ENCODE assay signal across 8 cellular contexts in the genomic region with DNA sequence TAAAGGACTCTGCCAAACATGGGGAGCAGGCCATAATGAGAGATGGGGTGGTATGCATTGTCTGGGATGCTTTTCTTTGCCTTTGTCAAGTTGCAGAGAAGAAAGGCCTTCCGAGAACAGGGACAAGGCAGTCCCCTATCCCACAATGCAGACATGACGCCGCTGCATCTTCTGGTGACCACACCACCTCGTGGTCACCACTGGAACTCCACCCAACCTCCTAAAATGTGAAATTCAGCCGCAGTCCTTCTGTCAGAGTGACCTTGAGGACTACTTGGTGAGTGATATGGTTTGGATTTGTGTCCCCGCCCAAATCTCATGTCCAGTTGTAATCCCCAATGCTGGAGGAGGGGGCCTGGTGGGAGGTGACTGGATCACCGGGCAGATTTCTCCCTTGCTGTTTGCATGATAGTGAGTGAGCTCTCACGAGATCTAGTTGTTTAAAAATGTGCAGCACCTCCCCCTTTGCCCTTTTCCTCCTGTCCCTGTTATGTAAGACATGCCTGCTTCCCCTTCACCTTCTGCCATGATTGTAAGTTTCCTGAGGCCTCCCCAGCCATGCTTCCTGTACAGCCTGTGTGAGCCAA. TPM values are rescaled to one million over a fixed set of nuclear protein-coding genes. Genes with fewer than 3 reads are reported as not detected.
DNase-seq lines count a peak whose midpoint lies in the region; ATAC-seq and TF ChIP-seq lines count a peak whose summit lies in the region.

No MANE protein-coding gene starts in this region.

- intact Hi-C loops in ascending aorta (cut with DNase I), result no loop called here

- ATAC-seq in HG03469 (IDR thresholded peaks at IDR 0.05; ENCODE audit: unreplicated experiment) (peak; percentile 71), RWPE2 (ENCODE audit: low read depth) (peak; percentile 71), GM18870 (IDR thresholded peaks at IDR 0.05; ENCODE audit: unreplicated experiment) (no peak)

- H3K4me1 ChIP-seq in RWPE2 (ENCODE audit: insufficient read depth, poor library complexity, severe bottlenecking), result no peaks in the 10 kb centered on the region
- no peaks in the 10 kb centered on the region for H3K4me1 ChIP-seq in ascending aorta

- TF ChIP-seq CTCF in AG09309 (IDR thresholded peaks at IDR 0.05; ENCODE audit: control insufficient read depth, insufficient read depth, low read depth, low read length, missing control alignments) (peak; percentile 84), GM12874 (IDR thresholded peaks at IDR 0.05; ENCODE audit: insufficient read depth, low read depth, low read length) (peak; percentile 90), RWPE2 (IDR thresholded peaks at IDR 0.05; ENCODE audit: poor library complexity, severe bottlenecking) (peak; percentile 81), ascending aorta (IDR thresholded peaks at IDR 0.05) (peak; percentile 33 to 69 (median 49))

- DNase-seq in AG09309 (ENCODE audit: low read depth) (peak; percentile 10), RWPE2 (ENCODE audit: low spot score) (no peak), ascending aorta (ENCODE audit: low spot score in 2 of 2) (no peak), hypothalamus (lab: John Stamatoyannopoulos, UW) (peak in 34 of 51 donors; percentile 19 to 76 (median 47))
- DNase-seq in stimulated activated CD4-positive, alpha-beta T cell treated with anti-CD3 and anti-CD28 coated beads, Interleukin-15, amount 100 ng/mL, for 24 hours, result peak; percentile 60

- H3K4me3 ChIP-seq in AG09309 (ENCODE audit: control insufficient read depth, low read depth, low read length), result no peak overlapping the region
- no peak overlapping the region for H3K4me3 ChIP-seq in RWPE2 (ENCODE audit: severe bottlenecking)
- no peak overlapping the region for H3K4me3 ChIP-seq in ascending aorta

- H3K9me3 ChIP-seq in RWPE2 (ENCODE audit: severe bottlenecking) (no peaks in the 10 kb centered on the region), ascending aorta (no peaks in the 10 kb centered on the region)

- H3K36me3 ChIP-seq in RWPE2 (ENCODE audit: low read depth), result no peaks in the 10 kb centered on the region
- no peaks in the 10 kb centered on the region for H3K36me3 ChIP-seq in ascending aorta

- no peaks in the 10 kb centered on the region for H3K27me3 ChIP-seq in RWPE2 (ENCODE audit: insufficient read depth, poor library complexity, severe bottlenecking)
- no peaks in the 10 kb centered on the region for H3K27me3 ChIP-seq in ascending aorta

- no peak overlapping the region for H3K27ac ChIP-seq in RWPE2 (ENCODE audit: poor library complexity, severe bottlenecking)
- H3K27ac ChIP-seq in ascending aorta, result no peak overlapping the region

RNA-seq across cellular contexts. Expression of a gene that starts 15.2 kb away (rescaled TPM):
- total RNA-seq in ascending aorta, result not detected

RNA-seq across cellular contexts. Expression of a gene that starts 16.7 kb away (rescaled TPM):
- 7.7 TPM for total RNA-seq in ascending aorta

Comparison
In these comparisons a context has a peak if more than half of its experiments do, and no peak if none do; other contexts are left out.
1. DNase-seq: peak in AG09309 (single experiment), hypothalamus (34 of 51) and stimulated activated CD4-positive, alpha-beta T cell treated with anti-CD3 and anti-CD28 coated beads, Interleukin-15, amount 100 ng/mL, for 24 hours (single experiment); none in RWPE2 (single experiment) and ascending aorta (0 of 2).
2. Peak in every context shown above with its lines, with median percentiles within 50 percentile points of each other: CTCF ChIP-seq.